Comparison of ENCODE assay signal across 18 cellular contexts in the genomic region with DNA sequence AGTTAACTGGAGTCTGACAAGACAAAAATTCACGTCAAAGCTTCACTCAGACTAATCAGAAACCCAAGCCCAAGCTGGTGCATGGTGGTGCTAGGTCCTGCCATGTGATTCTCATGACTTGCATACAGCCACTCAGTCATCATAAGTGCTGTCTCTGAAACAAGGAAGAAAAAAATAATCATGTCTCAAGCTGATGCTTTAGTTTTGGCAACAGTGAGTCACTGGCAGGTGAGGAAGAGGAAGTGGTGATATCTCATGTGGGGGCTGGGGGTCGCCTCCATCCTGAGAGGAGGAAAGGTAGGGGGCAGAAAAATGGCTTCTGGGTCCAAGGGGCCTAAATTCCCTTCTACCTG.
A peak's percentile ranks its signal among the peaks of the same experiment; 100 is the strongest.
DNase-seq lines count a peak whose midpoint lies in the region; ATAC-seq, FAIRE-seq and TF ChIP-seq lines count a peak whose summit lies in the region.
"Had no signal": no experiment of that assay in that cellular context is flagged by ENCODE, and none has a peak within 500 bp of the region (broad histone marks: within the 10 kb centered on the region; RNA-seq: fewer than 3 reads in every experiment).

No MANE protein-coding gene starts in this region.

- no peaks in the 10 kb centered on the region for H3K27me3 ChIP-seq in CD8-positive, alpha-beta memory T cell (ENCODE audit: insufficient read depth, low read length, poor library complexity, severe bottlenecking)
- H3K27me3 ChIP-seq in bronchial epithelial cell (ENCODE audit: control insufficient read depth, insufficient read depth, low read length) (no peaks in the 10 kb centered on the region), breast epithelium (no peaks in the 10 kb centered on the region)
- H3K27me3 ChIP-seq: colonic mucosa, uterus had no signal

- no peak for TF ChIP-seq POLR2A in breast epithelium (IDR thresholded peaks at IDR 0.05)

- H3K4me1 Mint-ChIP-seq in CD8-positive, alpha-beta memory T cell: peaks cover 19 to 41% (median 36%) of the 10 kb centered on the region in 3 donors

- H3K9me3 ChIP-seq in CD8-positive, alpha-beta memory T cell (ENCODE audit: low read length): no peaks in the 10 kb centered on the region
- H3K9me3 ChIP-seq in breast epithelium: no peaks in the 10 kb centered on the region
- H3K9me3 ChIP-seq: colonic mucosa, SJSA1, uterus had no signal

- peak overlapping the region in 2 of 7 donors; percentile 2 to 43 for H3K4me3 Mint-ChIP-seq in CD8-positive, alpha-beta memory T cell

- no peak overlapping the region for H3K27ac ChIP-seq in CD8-positive, alpha-beta memory T cell (ENCODE audit: low read depth, low read length)
- H3K27ac ChIP-seq in breast epithelium: no peak overlapping the region
- H3K27ac ChIP-seq: colonic mucosa, SJSA1, uterus had no signal

- no peaks in the 10 kb centered on the region for H3K36me3 Mint-ChIP-seq in CD8-positive, alpha-beta memory T cell

- H3K9me3 Mint-ChIP-seq in CD8-positive, alpha-beta memory T cell: no peaks in the 10 kb centered on the region

- intact Hi-C loops in breast epithelium (cut with DNase I; ENCODE audit: low total_unique reads): loop anchor here (2.0 kb wide), 1 partner anchor 60 kb away; no protein-coding TSS in a partner anchor

- POLR2A ChIA-PET in CD8-positive, alpha-beta memory T cell (lab: Charles Lee): no interaction called here

- H3K4me3 ChIP-seq in CD8-positive, alpha-beta memory T cell (ENCODE audit: low read length): no peak overlapping the region
- no peak overlapping the region for H3K4me3 ChIP-seq in bronchial epithelial cell (ENCODE audit: low read depth, low read length)
- no peak overlapping the region for H3K4me3 ChIP-seq in breast epithelium
- H3K4me3 ChIP-seq: colonic mucosa, SJSA1, uterus had no signal

- ATAC-seq in GM18870 (IDR thresholded peaks at IDR 0.05; ENCODE audit: unreplicated experiment): peak; percentile 47
- ATAC-seq in HG03159 (IDR thresholded peaks at IDR 0.05; ENCODE audit: unreplicated experiment): peak; percentile 46
- ATAC-seq in omental fat pad (ENCODE audit: low FRiP score): no peak
- no peak for ATAC-seq in GM21717 (IDR thresholded peaks at IDR 0.05; ENCODE audit: unreplicated experiment)

- TF ChIP-seq CTCF in bronchial epithelial cell (IDR thresholded peaks at IDR 0.05; ENCODE audit: insufficient read depth, low read length, severe bottlenecking) (no peak), omental fat pad (IDR thresholded peaks at IDR 0.05) (no peak), breast epithelium (IDR thresholded peaks at IDR 0.05) (no peak)

- H3K27me3 Mint-ChIP-seq in CD8-positive, alpha-beta memory T cell: peaks cover 0 to 6% of the 10 kb centered on the region in 2 donors

- CTCF ChIA-PET in CD8-positive, alpha-beta memory T cell (lab: Charles Lee): no interaction called here

- no peaks in the 10 kb centered on the region for H3K36me3 ChIP-seq in CD8-positive, alpha-beta memory T cell (ENCODE audit: insufficient read depth, low read length)
- H3K36me3 ChIP-seq in bronchial epithelial cell (ENCODE audit: control insufficient read depth, insufficient read depth, low read length): no peaks in the 10 kb centered on the region
- H3K36me3 ChIP-seq in breast epithelium: no peaks in the 10 kb centered on the region
- H3K36me3 ChIP-seq: colonic mucosa, SJSA1, uterus had no signal

- FAIRE-seq in bronchial epithelial cell (lab: Jason Lieb, UNC): peak; percentile 50
- FAIRE-seq: astrocyte, keratinocyte had no signal

- peak overlapping the region in 7 of 8 donors; percentile 24 to 90 (median 62) for H3K27ac Mint-ChIP-seq in CD8-positive, alpha-beta memory T cell

- no peak for DNase-seq in CD8-positive, alpha-beta memory T cell
- DNase-seq in bronchial epithelial cell (ENCODE audit: low read depth): no peak
- no peak for DNase-seq in omental fat pad (ENCODE audit: low spot score)
- no peak for DNase-seq in DMS79 (lab: John Stamatoyannopoulos, UW)
- DNase-seq in breast epithelium (ENCODE audit: low spot score in 2 of 2): no peak
- DNase-seq: activated CD4-positive, alpha-beta T cell treated with anti-CD3 and anti-CD28 coated beads, Interleukin-2, amount 50 U/mL, for 1 hour; colonic mucosa; DMS 273 treated with DMSO at 0.1 percent for 48 hours; NCI-H1105 treated with DMSO at 0.1 percent for 48 hours; NCI-H226; stimulated activated naive CD4-positive, alpha-beta T cell; uterus had no signal

- H3K4me1 ChIP-seq in CD8-positive, alpha-beta memory T cell (ENCODE audit: insufficient read depth, low read length): no peaks in the 10 kb centered on the region
- no peaks in the 10 kb centered on the region for H3K4me1 ChIP-seq in breast epithelium
- H3K4me1 ChIP-seq: colonic mucosa, SJSA1, uterus had no signal

Comparison
In these comparisons a context has a peak if more than half of its experiments do, and no peak if none do; other contexts are left out.
1. ATAC-seq: peak in GM18870 (single experiment) and HG03159 (single experiment); none in omental fat pad (single experiment) and GM21717 (single experiment).